ENCODE assay signal across 11 cellular contexts in the genomic region with DNA sequence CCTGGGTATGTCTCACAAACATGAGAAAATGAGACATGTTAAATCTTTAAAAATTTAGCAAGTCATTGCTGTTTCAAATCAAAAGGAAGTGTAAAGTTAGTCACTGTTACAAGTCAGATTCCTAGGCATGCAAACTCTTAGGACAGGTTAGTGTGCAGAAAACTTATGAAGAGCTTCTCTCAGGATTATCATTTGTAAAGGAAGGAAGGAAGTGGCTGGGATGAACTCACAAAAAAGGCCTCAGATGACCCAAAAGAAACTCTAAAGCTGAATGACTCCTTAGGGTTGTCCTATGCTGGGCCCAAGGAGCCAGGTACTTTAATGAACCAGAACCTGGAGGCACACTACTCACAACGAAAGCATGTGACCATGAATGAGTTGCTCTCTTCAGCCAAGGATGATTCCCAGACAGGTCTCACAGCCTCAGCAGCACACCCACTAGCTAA. TPM values are rescaled to one million over a fixed set of nuclear protein-coding genes. Genes with fewer than 3 reads are reported as not detected.
DNase-seq lines count a peak whose midpoint lies in the region; FAIRE-seq and TF ChIP-seq lines count a peak whose summit lies in the region.
"Had no signal": no experiment of that assay in that cellular context is flagged by ENCODE, and none has a peak within 500 bp of the region (broad histone marks: within the 10 kb centered on the region; RNA-seq: fewer than 3 reads in every experiment).

No MANE protein-coding gene starts in this region.

- H3K4me3 Mint-ChIP-seq in activated T-cell treated with anti-CD3 and anti-CD28 coated beads, Interleukin-2, amount 50 U/mL, for 24 hours = peak overlapping the region; percentile 18
- H3K4me3 Mint-ChIP-seq in chondrocyte (ENCODE audit: unreplicated experiment) = no peak overlapping the region

- peaks cover 100% of the 10 kb centered on the region for H3K79me2 ChIP-seq in OCI-LY7 (ENCODE audit: insufficient read depth, low read depth, low read length)

- peaks cover 38% of the 10 kb centered on the region for H3K4me1 Mint-ChIP-seq in activated T-cell treated with anti-CD3 and anti-CD28 coated beads, Interleukin-2, amount 50 U/mL, for 24 hours (ENCODE audit: low read depth)
- peaks cover 27% of the 10 kb centered on the region for H3K4me1 Mint-ChIP-seq in chondrocyte (ENCODE audit: low read depth)

- H3K27me3 ChIP-seq in skeletal muscle satellite cell (ENCODE audit: control insufficient read depth, insufficient read depth, low read length) = no peaks in the 10 kb centered on the region
- H3K27me3 ChIP-seq: vagina had no signal

- TF ChIP-seq CTCF in OCI-LY7 (conservative IDR thresholded peaks at IDR 0.05; ENCODE audit: low read length) (no peak), chondrocyte (IDR thresholded peaks at IDR 0.05) (no peak)

- peaks cover 45% of the 10 kb centered on the region; the same call in 1 of the 2 replicates for H4K20me1 ChIP-seq in OCI-LY7 (ENCODE audit: insufficient read depth, low read length)

- H3K27ac ChIP-seq in OCI-LY7 (ENCODE audit: low read depth, low read length, poor library complexity, severe bottlenecking) = peak overlapping the region; percentile 2
- H3K27ac ChIP-seq: vagina had no signal

- H3K9me3 ChIP-seq in OCI-LY7 (ENCODE audit: low read length) (peaks cover 14% of the 10 kb centered on the region; the same call in 1 of the 2 replicates), skeletal muscle satellite cell (replicated peaks; ENCODE audit: low read length) (no peaks in the 10 kb centered on the region)
- H3K9me3 ChIP-seq: vagina had no signal

- intact Hi-C loops in OCI-LY7 (cut with micrococcal nuclease; ENCODE audit: unreplicated experiment) = loop anchor here (1.0 kb wide), 1 partner anchor 35 kb away; no protein-coding TSS in a partner anchor

- BruUV-seq in OCI-LY7 (replicated peaks; lab: Mats Ljungman, UMichigan) = no TSS peak

- H3K4me3 ChIP-seq in OCI-LY7 (ENCODE audit: low read depth, low read length, poor library complexity, severe bottlenecking) (no peak overlapping the region), skeletal muscle satellite cell (ENCODE audit: low read length) (no peak overlapping the region)
- H3K4me3 ChIP-seq: vagina had no signal

- no peak for FAIRE-seq in HTR-8/SVneo (lab: Jason Lieb, UNC)

- H3K27ac Mint-ChIP-seq in activated T-cell treated with anti-CD3 and anti-CD28 coated beads, Interleukin-2, amount 50 U/mL, for 24 hours = no peak overlapping the region
- H3K27ac Mint-ChIP-seq in chondrocyte (ENCODE audit: unreplicated experiment) = peak overlapping the region; percentile 88

- H3K4me2 ChIP-seq in OCI-LY7 (ENCODE audit: low read length) (no peak overlapping the region), skeletal muscle satellite cell (ENCODE audit: low read length) (no peak overlapping the region)

- H3K4me1 ChIP-seq in OCI-LY7 (ENCODE audit: insufficient read depth, low read length, poor library complexity, severe bottlenecking) (peaks cover 11% of the 10 kb centered on the region), skeletal muscle satellite cell (ENCODE audit: control insufficient read depth, insufficient read depth, low read length) (peaks cover 24% of the 10 kb centered on the region)

- peaks cover 41% of the 10 kb centered on the region for H3K36me3 ChIP-seq in OCI-LY7 (ENCODE audit: insufficient read depth, low read length)
- H3K36me3 ChIP-seq in skeletal muscle satellite cell (ENCODE audit: insufficient read depth, low read length) = no peaks in the 10 kb centered on the region
- H3K36me3 ChIP-seq: vagina had no signal

- H2AFZ ChIP-seq in OCI-LY7 (ENCODE audit: low read length) = no peak overlapping the region

- no peaks in the 10 kb centered on the region for H3K9me3 Mint-ChIP-seq in activated T-cell treated with anti-CD3 and anti-CD28 coated beads, Interleukin-2, amount 50 U/mL, for 24 hours
- H3K9me3 Mint-ChIP-seq in chondrocyte (ENCODE audit: low read depth) = no peaks in the 10 kb centered on the region

- peak overlapping the region; percentile 23 for H3K9ac ChIP-seq in skeletal muscle satellite cell (ENCODE audit: low read depth, low read length)

- POLR2A ChIA-PET in OCI-LY7 (lab: Charles Lee) = interaction anchor here (0.6 to 1.5 kb wide), 4 partner anchors 12 to 84 kb away, joined by 3 to 6 read pairs (median 4); no protein-coding TSS in a partner anchor

- no peaks in the 10 kb centered on the region for H3K9me2 ChIP-seq in OCI-LY7 (ENCODE audit: insufficient read depth, low read length)

- H3K27me3 Mint-ChIP-seq in activated T-cell treated with anti-CD3 and anti-CD28 coated beads, Interleukin-2, amount 50 U/mL, for 24 hours = no peaks in the 10 kb centered on the region
- no peaks in the 10 kb centered on the region for H3K27me3 Mint-ChIP-seq in chondrocyte (ENCODE audit: low read depth)

- H3K36me3 Mint-ChIP-seq in activated T-cell treated with anti-CD3 and anti-CD28 coated beads, Interleukin-2, amount 50 U/mL, for 24 hours (ENCODE audit: low read depth) = peaks cover 15% of the 10 kb centered on the region
- no peaks in the 10 kb centered on the region for H3K36me3 Mint-ChIP-seq in chondrocyte (ENCODE audit: low read depth)

- CTCF ChIA-PET in OCI-LY7 (lab: Charles Lee; ENCODE audit: unreplicated experiment) = no interaction called here

- no peak for DNase-seq in activated T-cell treated with anti-CD3 and anti-CD28 coated beads, Interleukin-2, amount 50 U/mL, for 24 hours
- DNase-seq in activated T-cell treated with anti-CD3 and anti-CD28 coated beads, Interleukin-2, amount 50 U/mL, for 1 hour = no peak
- DNase-seq in OCI-LY7 (ENCODE audit: low spot score) = no peak
- no peak for DNase-seq in chondrocyte (ENCODE audit: low spot score)
- DNase-seq in NCI-H2107 (lab: John Stamatoyannopoulos, UW) = no peak
- no peak for DNase-seq in HTR-8/SVneo (ENCODE audit: insufficient read length, low spot score)
- DNase-seq in effector CD8-positive, alpha-beta T cell (lab: John Stamatoyannopoulos, UW) = no peak
- DNase-seq: stimulated activated CD4-positive, alpha-beta T cell treated with anti-CD3 and anti-CD28 coated beads, Interleukin-4, amount 100 ng/mL, for 4 hours; T-helper 9 cell had no signal

RNA-seq across cellular contexts. Expression of a gene that starts 25.0 kb away (rescaled TPM):
- 24.9 and 27.1 TPM in 2 replicates for total RNA-seq in OCI-LY7 (2014; rRNA removed; shearing (Covaris generic))
- 55.2 and 55.6 TPM in 2 replicates for total RNA-seq in OCI-LY7 (2022)
- 18.6 to 21.9 TPM (median 21.1 TPM) in 3 replicates for total RNA-seq in chondrocyte
- total RNA-seq in skeletal muscle satellite cell (2012; rRNA removed) = 10.1 and 11.1 TPM in 2 replicates
